In the genomic region with DNA sequence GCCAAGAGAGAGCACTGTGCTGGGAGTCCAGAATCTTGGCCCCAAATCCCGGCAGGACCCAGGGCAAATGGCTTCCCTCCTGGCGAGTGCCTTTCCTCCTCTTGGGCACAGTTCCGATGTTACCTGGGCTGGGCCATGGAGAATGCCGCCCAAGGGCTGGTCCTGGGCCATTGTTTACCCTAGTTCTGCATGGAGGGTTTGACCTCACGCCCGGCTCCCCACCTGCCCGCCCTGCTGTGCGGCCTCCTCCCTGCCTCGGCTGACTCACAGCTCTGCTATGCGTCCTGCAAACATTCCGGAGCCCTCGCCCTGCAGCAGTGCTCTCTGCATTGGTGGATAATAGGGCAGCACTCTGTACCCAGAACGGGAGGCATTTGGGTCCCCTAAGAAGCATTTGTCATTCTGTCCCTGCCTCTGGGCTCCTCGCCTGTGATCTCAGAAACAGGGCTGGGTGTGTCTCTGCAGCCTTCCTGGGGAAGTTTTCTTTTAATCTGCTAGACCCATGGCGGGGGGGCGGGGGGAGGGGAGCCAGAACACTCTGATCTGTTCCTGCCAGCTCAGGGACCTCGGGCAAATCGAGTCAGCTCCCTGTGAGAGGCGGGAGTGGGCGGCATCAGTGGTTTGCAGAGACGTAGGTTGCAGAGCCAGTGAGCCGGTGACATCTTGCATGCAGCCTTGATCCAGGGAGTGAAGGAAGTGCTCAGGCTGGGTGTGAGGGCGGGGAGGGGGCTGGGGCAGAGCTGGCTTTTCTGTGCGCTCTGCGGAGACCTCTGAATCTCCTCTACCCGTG, we compare ENCODE assay signal across 8 cellular contexts. TPM values are rescaled to one million over a fixed set of nuclear protein-coding genes. Genes with fewer than 3 reads are reported as not detected.
DNase-seq lines count a peak whose midpoint lies in the region; ATAC-seq, FAIRE-seq and TF ChIP-seq lines count a peak whose summit lies in the region.

No MANE protein-coding gene starts in this region.

- peak overlapping the region; percentile 75 for H3K27ac Mint-ChIP-seq in activated naive CD8-positive, alpha-beta T cell treated with anti-CD3 and anti-CD28 coated beads, Interleukin-2, amount 10 ng/mL, durations not matched to agents 7 days and 5 days

- H3K27me3 Mint-ChIP-seq in activated naive CD8-positive, alpha-beta T cell treated with anti-CD3 and anti-CD28 coated beads, Interleukin-2, amount 10 ng/mL, durations not matched to agents 7 days and 5 days, result no peaks in the 10 kb centered on the region

- TF ChIP-seq CTCF in right atrium auricular region (IDR thresholded peaks at IDR 0.05), result no peak

- H3K27me3 ChIP-seq in right atrium auricular region, result no peaks in the 10 kb centered on the region
- H3K27me3 ChIP-seq in small intestine (ENCODE audit: control insufficient read depth in 2 of 2, insufficient read depth in 2 of 2, low read length in 2 of 2), result no peaks in the 10 kb centered on the region

- H3K36me3 Mint-ChIP-seq in activated naive CD8-positive, alpha-beta T cell treated with anti-CD3 and anti-CD28 coated beads, Interleukin-2, amount 10 ng/mL, durations not matched to agents 7 days and 5 days, result no peaks in the 10 kb centered on the region

- ATAC-seq in activated naive CD8-positive, alpha-beta T cell treated with anti-CD3 and anti-CD28 coated beads, Interleukin-2, amount 10 ng/mL, durations not matched to agents 7 days and 5 days (ENCODE audit: low read depth), result peak; percentile 69
- ATAC-seq in HG02623 (IDR thresholded peaks at IDR 0.05; ENCODE audit: unreplicated experiment), result no peak
- no peak for ATAC-seq in HG03280 (IDR thresholded peaks at IDR 0.05; ENCODE audit: unreplicated experiment)
- ATAC-seq in GM21447 (IDR thresholded peaks at IDR 0.05; ENCODE audit: unreplicated experiment), result no peak

- H3K4me3 ChIP-seq in SK-N-MC (0 out of 2 replicates have a peak overlapping the region, but pooled peaks have one; percentile 2), right atrium auricular region (no peak overlapping the region), small intestine (ENCODE audit: low read depth in 1 of 2, low read length in 2 of 2) (no peak overlapping the region)

- H3K4me1 ChIP-seq in right atrium auricular region (peaks cover 0 to 40% of the 10 kb centered on the region in 2 donors), small intestine (ENCODE audit: control insufficient read depth in 2 of 2, insufficient read depth in 1 of 2, low read depth in 1 of 2, low read length in 1 of 2) (peaks cover 0 to 6% of the 10 kb centered on the region in 2 donors)

- peak; percentile 78 for FAIRE-seq in GM12892 (lab: Jason Lieb, UNC)
- no peak for FAIRE-seq in small intestine (lab: Jason Lieb, UNC)

- H3K36me3 ChIP-seq in SK-N-MC (ENCODE audit: insufficient read depth, low read length) (peaks cover 3% of the 10 kb centered on the region; the same call in 1 of the 2 replicates), right atrium auricular region (no peaks in the 10 kb centered on the region), small intestine (ENCODE audit: control insufficient read depth in 2 of 2, insufficient read depth in 2 of 2, low read length in 2 of 2) (no peaks in the 10 kb centered on the region)

- DNase-seq in GM12892 (ENCODE audit: insufficient read length), result peak; percentile 56
- DNase-seq in SK-N-MC (ENCODE audit: low read depth, low spot score), result no peak
- no peak for DNase-seq in activated naive CD8-positive, alpha-beta T cell treated with anti-CD3 and anti-CD28 coated beads, Interleukin-2, amount 10 ng/mL, durations not matched to agents 7 days and 5 days
- peak; percentile 74 for DNase-seq in right atrium auricular region (ENCODE audit: low spot score)
- peak; percentile 95 for DNase-seq in small intestine

- peak overlapping the region; percentile 58 for H3K4me3 Mint-ChIP-seq in activated naive CD8-positive, alpha-beta T cell treated with anti-CD3 and anti-CD28 coated beads, Interleukin-2, amount 10 ng/mL, durations not matched to agents 7 days and 5 days

- H3K9me3 ChIP-seq in SK-N-MC (ENCODE audit: low read depth, low read length) (peaks cover 3% of the 10 kb centered on the region; the same call in 1 of the 2 replicates), right atrium auricular region (peaks cover 0 to 8% of the 10 kb centered on the region in 2 donors), small intestine (ENCODE audit: control insufficient read depth, low read depth) (no peaks in the 10 kb centered on the region)

- H3K9ac ChIP-seq in SK-N-MC (ENCODE audit: insufficient read length), result no peak overlapping the region

- H3K27ac ChIP-seq in SK-N-MC, result peak overlapping the region; percentile 71
- peak overlapping the region; percentile 29 to 50 for H3K27ac ChIP-seq in right atrium auricular region
- peak overlapping the region in 1 of 2 donors; percentile 23 for H3K27ac ChIP-seq in small intestine (ENCODE audit: low read depth in 1 of 2, low read length in 1 of 2)

- H3K9me3 Mint-ChIP-seq in activated naive CD8-positive, alpha-beta T cell treated with anti-CD3 and anti-CD28 coated beads, Interleukin-2, amount 10 ng/mL, durations not matched to agents 7 days and 5 days, result no peaks in the 10 kb centered on the region

- peaks cover 13% of the 10 kb centered on the region for H3K4me1 Mint-ChIP-seq in activated naive CD8-positive, alpha-beta T cell treated with anti-CD3 and anti-CD28 coated beads, Interleukin-2, amount 10 ng/mL, durations not matched to agents 7 days and 5 days

- POLR2A ChIA-PET in activated naive CD8-positive, alpha-beta T cell treated with anti-CD3 and anti-CD28 coated beads, Interleukin-2, amount 10 ng/mL, durations not matched to agents 7 days and 5 days (lab: Charles Lee), result no interaction called here

- WGBS in small intestine, 3 donors, result 5 to 16% (median 8%) methylated on average over 25 to 26 of the region's 26 CpGs

- TF ChIP-seq POLR2A in GM12892 (IDR thresholded peaks at IDR 0.05; ENCODE audit: low read depth, low read length), result no peak

RNA-seq across cellular contexts. Expression of a gene that starts 32.9 kb away (rescaled TPM):
- polyA plus RNA-seq in GM12892 (2012; ENCODE audit: missing spikeins), result 4.6 TPM
- under 1 TPM; 0.25 to 0.31 TPM for total RNA-seq in activated naive CD8-positive, alpha-beta T cell treated with anti-CD3 and anti-CD28 coated beads, Interleukin-2, amount 10 ng/mL, durations not matched to agents 7 days and 5 days
- under 1 TPM in 1 of 2 donors, not detected in 1; 0.35 TPM for total RNA-seq in right atrium auricular region
- polyA plus RNA-seq in small intestine, result under 1 TPM in 1 of 3 donors, not detected in 2; 0.09 TPM

Comparison
In these comparisons a context has a peak if more than half of its experiments do, and no peak if none do; other contexts are left out.
1. DNase-seq: peak in GM12892 (single experiment), right atrium auricular region (single experiment) and small intestine (single experiment); none in SK-N-MC (single experiment) and activated naive CD8-positive, alpha-beta T cell treated with anti-CD3 and anti-CD28 coated beads, Interleukin-2, amount 10 ng/mL, durations not matched to agents 7 days and 5 days (single experiment).